ENCODE assay signal across 22 cellular contexts in genomic region chr9:131194767-131195166, GRCh38.
DNase-seq lines count a peak whose midpoint lies in the region; ATAC-seq and TF ChIP-seq lines count a peak whose summit lies in the region.
"Had no signal": no experiment of that assay in that cellular context is flagged by ENCODE, and none has a peak within 500 bp of the region (broad histone marks: within the 10 kb centered on the region; RNA-seq: fewer than 3 reads in every experiment).

No MANE protein-coding gene starts in this region.

- H3K4me1 Mint-ChIP-seq in WTC11, result no peaks in the 10 kb centered on the region

- H3K27me3 Mint-ChIP-seq in WTC11 (ENCODE audit: low read depth), result no peaks in the 10 kb centered on the region
- H3K27me3 Mint-ChIP-seq: CD8-positive, alpha-beta memory T cell; T-cell had no signal

- no peak for TF ChIP-seq CTCF in WTC11 (IDR thresholded peaks at IDR 0.05)

- POLR2A ChIA-PET in WTC11 (lab: Charles Lee), result interaction anchor here (0.6 kb wide), 1 partner anchor 1575 kb away, joined by 3 read pairs; no protein-coding TSS in a partner anchor

- no peak for ATAC-seq in WTC11
- ATAC-seq in HG03457 (IDR thresholded peaks at IDR 0.05; ENCODE audit: unreplicated experiment), result no peak
- ATAC-seq: HepG2, T-cell had no signal

- no peaks in the 10 kb centered on the region for H3K9me3 Mint-ChIP-seq in WTC11
- H3K9me3 Mint-ChIP-seq: CD8-positive, alpha-beta memory T cell; T-cell had no signal

- H3K4me3 Mint-ChIP-seq in WTC11, result no peak overlapping the region
- H3K4me3 Mint-ChIP-seq: CD8-positive, alpha-beta memory T cell; T-cell had no signal

- DNase-seq in NCI-H82 (lab: John Stamatoyannopoulos, UW) (peak; percentile 37), NCI-H82 treated with DMSO at 0.1 percent for 48 hours (lab: John Stamatoyannopoulos, UW; ENCODE audit: unreplicated experiment) (no peak), NCI-H187 (lab: John Stamatoyannopoulos, UW) (peak; percentile 46 to 50), WTC11 (ENCODE audit: low spot score) (no peak), myocyte (ENCODE audit: low read depth) (peak; percentile 25), COLO829 (ENCODE audit: low spot score) (no peak), AG20443 (ENCODE audit: low spot score) (no peak)
- DNase-seq: ACHN; CD8-positive, alpha-beta memory T cell; EL; GF-D8; KBM-7; MM.1S; NCI-H1092; NCI-H1436 treated with DMSO at 0.1 percent for 48 hours; NCI-H2081 treated with DMSO at 0.1 percent for 48 hours; NCI-H446 treated with DMSO at 0.1 percent for 48 hours; NK-92 treated with Interleukin-12 subunit alpha and Interleukin-12 subunit beta, amount 100 ng/mL, for 24 hours; SJCRH30; T-cell had no signal

- CTCF ChIA-PET in WTC11 (lab: Charles Lee), result interaction anchor here (1.1 kb wide), 1 partner anchor 141 kb away, joined by 3 read pairs; no protein-coding TSS in a partner anchor

- H3K27ac Mint-ChIP-seq in WTC11, result peak overlapping the region; percentile 8; the same call in 1 of the 2 replicates
- H3K27ac Mint-ChIP-seq: T-cell had no signal

- peaks cover 57% of the 10 kb centered on the region for H3K36me3 Mint-ChIP-seq in WTC11

TF ChIP-seq in WTC11, 78 proteins besides CTCF, POLR2A, EP300 and RAD21:
- TF ChIP-seq TP53 (CRISPR knock-in tag; IDR thresholded peaks at IDR 0.05) (no peak), SP1 (CRISPR knock-in tag; conservative IDR thresholded peaks at IDR 0.05) (no peak), IRF1 (CRISPR knock-in tag; IDR thresholded peaks at IDR 0.05) (no peak)

Comparison
In these comparisons a context has a peak if more than half of its experiments do, and no peak if none do; other contexts are left out.
1. DNase-seq: peak in NCI-H82 (single experiment), NCI-H187 (2 of 2) and myocyte (single experiment); none in NCI-H82 treated with DMSO at 0.1 percent for 48 hours (single experiment), WTC11 (single experiment), COLO829 (single experiment) and AG20443 (single experiment).